In genomic region chr16:5033256-5034166, GRCh38 we compare ENCODE assay signal across 8 cellular contexts.
DNase-seq lines count a peak whose midpoint lies in the region; ATAC-seq and TF ChIP-seq lines count a peak whose summit lies in the region.

Gene NAGPA (minus strand): TSS chr16:5033935. CDS start chr16:5033914, 21 bp downstream.

- ATAC-seq in HG03175 (IDR thresholded peaks at IDR 0.05; ENCODE audit: unreplicated experiment) = peak; percentile 92

- TF ChIP-seq CTCF in AG09319 (IDR thresholded peaks at IDR 0.05; ENCODE audit: low read depth, low read length) = no peak
- TF ChIP-seq CTCF in choroid plexus epithelial cell (conservative IDR thresholded peaks at IDR 0.05; ENCODE audit: low read depth, low read length) = no peak

- peak; percentile 57 for TF ChIP-seq POLR2A in GM18951 (IDR thresholded peaks at IDR 0.05; ENCODE audit: extremely low read depth, insufficient read depth, insufficient read length)

- in situ Hi-C loops in GM18951 (cut with MboI; ENCODE audit: low sequenced_read_pairs, unreplicated experiment) = no loop called here

- H3K4me3 ChIP-seq in choroid plexus epithelial cell (ENCODE audit: low read depth, low read length) = peak within 1 kb of the TSS; percentile 89

- peak; percentile 55 for DNase-seq in AG09319 (ENCODE audit: extremely low read depth, low read depth)
- DNase-seq in NCI-H446 (lab: John Stamatoyannopoulos, UW) = peak; percentile 52 to 81
- DNase-seq in activated CD4-positive, alpha-beta T cell treated with anti-CD3 and anti-CD28 coated beads for 4 hours = peak; percentile 79 to 83
- DNase-seq in choroid plexus epithelial cell (ENCODE audit: low read depth) = peak; percentile 89
- DNase-seq in kidney tubule cell (ENCODE audit: low spot score) = peak; percentile 81
- peak; percentile 66 to 75 for DNase-seq in stimulated activated CD4-positive, alpha-beta T cell treated with anti-CD3 and anti-CD28 coated beads, Interleukin-15, amount 100 ng/mL, for 48 hours (ENCODE audit: low read depth in 2 of 2)

Comparison
In these comparisons a context has a peak if more than half of its experiments do, and no peak if none do; other contexts are left out.
1. Peak in every context shown above with its lines: DNase-seq, ATAC-seq and H3K4me3 ChIP-seq.